In the genomic region with DNA sequence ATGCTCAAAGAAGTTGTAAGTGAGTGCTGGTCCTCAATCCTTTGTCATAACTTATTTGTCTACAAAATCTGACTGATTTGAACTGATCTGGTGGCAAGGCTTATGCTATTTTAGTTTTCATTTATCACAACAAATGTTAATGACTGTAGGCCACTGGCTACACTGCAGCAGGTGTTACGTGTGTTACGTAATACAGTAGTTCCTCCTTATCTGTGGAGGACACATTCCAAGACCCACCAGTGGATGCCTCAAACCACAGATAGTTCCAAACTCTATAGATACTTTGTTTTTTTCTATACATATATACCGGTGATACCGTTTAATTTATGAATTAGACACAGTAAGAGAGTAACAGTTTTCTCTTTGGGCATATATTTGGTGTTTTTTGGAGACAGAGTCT, we compare ENCODE assay signal across 18 cellular contexts.
"Had no signal": no experiment of that assay in that cellular context is flagged by ENCODE, and none has a peak within 500 bp of the region (broad histone marks: within the 10 kb centered on the region; RNA-seq: fewer than 3 reads in every experiment).

No MANE protein-coding gene starts in this region.

- ATAC-seq: effector memory CD8-positive, alpha-beta T cell; left colon; left ventricle myocardium superior; naive thymus-derived CD8-positive, alpha-beta T cell had no signal

- H3K27ac ChIP-seq: stomach, thoracic aorta, transverse colon had no signal

- DNase-seq: effector memory CD8-positive, alpha-beta T cell; heart left ventricle; hippocampal formation; left colon; left ventricle myocardium superior; mesendoderm; naive thymus-derived CD8-positive, alpha-beta T cell; small intestine; stimulated activated CD4-positive, alpha-beta T cell treated with anti-CD3 and anti-CD28 coated beads, Interleukin-12 subunit alpha, Interleukin-12 subunit beta, amount 100 ng/mL, for 4 hours; stimulated activated naive CD4-positive, alpha-beta T cell; stomach; substantia nigra; transverse colon had no signal

- FAIRE-seq: colon, endothelial cell of umbilical vein, frontal cortex, small intestine had no signal

- H3K4me3 ChIP-seq: heart left ventricle, sigmoid colon, stomach, thoracic aorta, transverse colon had no signal

- H3K27me3 ChIP-seq: heart left ventricle, sigmoid colon, stomach, transverse colon had no signal

- H3K9me3 ChIP-seq: heart left ventricle, sigmoid colon, stomach, thoracic aorta, transverse colon had no signal
